In the genomic region with DNA sequence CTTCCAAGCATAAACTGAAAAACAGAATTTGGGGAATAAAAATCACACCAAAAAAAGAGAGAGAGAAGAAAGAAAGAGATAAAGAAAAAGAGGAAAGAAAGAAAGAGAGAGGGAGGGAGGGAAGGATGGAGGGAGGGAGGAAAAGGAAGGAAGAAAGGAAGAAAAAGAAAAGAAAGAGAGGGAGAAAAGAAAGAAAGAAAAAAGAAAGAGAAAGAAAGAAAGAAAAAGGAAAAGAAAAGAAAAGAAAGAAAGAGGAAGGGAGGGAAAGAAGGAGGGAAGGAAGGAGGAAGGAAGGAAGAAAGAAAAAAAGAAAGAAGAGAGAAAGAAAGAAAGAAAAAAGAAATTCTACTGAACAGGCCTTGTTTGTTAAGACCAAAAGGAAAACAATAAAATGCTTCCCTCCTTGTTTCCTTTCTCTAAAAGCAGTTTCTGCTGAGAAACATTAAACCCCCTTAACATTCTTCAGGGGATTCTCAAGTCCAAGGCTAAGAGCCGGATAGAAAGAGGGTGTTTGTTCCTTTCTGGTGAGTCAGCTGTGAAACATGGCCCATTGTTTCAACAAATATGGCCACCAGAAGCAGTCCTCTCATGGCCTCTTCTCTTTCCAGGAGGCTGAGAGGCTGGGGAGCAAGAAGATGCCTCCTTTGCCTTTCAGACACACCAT, we compare ENCODE assay signal across 1 cellular context.
TF ChIP-seq lines count a peak whose summit lies in the region.

No MANE protein-coding gene starts in this region.

TF ChIP-seq in WTC11, 78 proteins besides CTCF, POLR2A, EP300 and RAD21 (continued from another document):
- no peak for TF ChIP-seq ATF6 (CRISPR knock-in tag; IDR thresholded peaks at IDR 0.05)
- TF ChIP-seq MXD4 (CRISPR knock-in tag; IDR thresholded peaks at IDR 0.05; ENCODE audit: borderline replicate concordance) = no peak
- TF ChIP-seq ELF4 (CRISPR knock-in tag; IDR thresholded peaks at IDR 0.05; ENCODE audit: low read depth) = no peak
- TF ChIP-seq ZNF138 (CRISPR knock-in tag; conservative IDR thresholded peaks at IDR 0.05) = no peak
- TF ChIP-seq, protein P1, sequence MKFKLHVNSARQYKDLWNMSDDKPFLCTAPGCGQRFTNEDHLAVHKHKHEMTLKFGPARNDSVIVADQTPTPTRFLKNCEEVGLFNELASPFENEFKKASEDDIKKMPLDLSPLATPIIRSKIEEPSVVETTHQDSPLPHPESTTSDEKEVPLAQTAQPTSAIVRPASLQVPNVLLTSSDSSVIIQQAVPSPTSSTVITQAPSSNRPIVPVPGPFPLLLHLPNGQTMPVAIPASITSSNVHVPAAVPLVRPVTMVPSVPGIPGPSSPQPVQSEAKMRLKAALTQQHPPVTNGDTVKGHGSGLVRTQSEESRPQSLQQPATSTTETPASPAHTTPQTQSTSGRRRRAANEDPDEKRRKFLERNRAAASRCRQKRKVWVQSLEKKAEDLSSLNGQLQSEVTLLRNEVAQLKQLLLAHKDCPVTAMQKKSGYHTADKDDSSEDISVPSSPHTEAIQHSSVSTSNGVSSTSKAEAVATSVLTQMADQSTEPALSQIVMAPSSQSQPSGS (CRISPR knock-in tag; IDR thresholded peaks at IDR 0.05; ENCODE audit: borderline replicate concordance, low read depth) = no peak
- TF ChIP-seq, protein P2, sequence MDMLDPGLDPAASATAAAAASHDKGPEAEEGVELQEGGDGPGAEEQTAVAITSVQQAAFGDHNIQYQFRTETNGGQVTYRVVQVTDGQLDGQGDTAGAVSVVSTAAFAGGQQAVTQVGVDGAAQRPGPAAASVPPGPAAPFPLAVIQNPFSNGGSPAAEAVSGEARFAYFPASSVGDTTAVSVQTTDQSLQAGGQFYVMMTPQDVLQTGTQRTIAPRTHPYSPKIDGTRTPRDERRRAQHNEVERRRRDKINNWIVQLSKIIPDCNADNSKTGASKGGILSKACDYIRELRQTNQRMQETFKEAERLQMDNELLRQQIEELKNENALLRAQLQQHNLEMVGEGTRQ (CRISPR knock-in tag; IDR thresholded peaks at IDR 0.05) = no peak
- TF ChIP-seq ZNF512 (CRISPR knock-in tag; IDR thresholded peaks at IDR 0.05; ENCODE audit: borderline replicate concordance) = peak; percentile 95; the same call in 1 of the 2 replicates
